Comparison of ENCODE assay signal across 8 cellular contexts in genomic region chr11:93921695-93922468, GRCh38.
A peak's percentile ranks its signal among the peaks of the same experiment; 100 is the strongest.
DNase-seq lines count a peak whose midpoint lies in the region; ATAC-seq and TF ChIP-seq lines count a peak whose summit lies in the region.

No MANE protein-coding gene starts in this region.

- no peaks in the 10 kb centered on the region for H3K79me2 ChIP-seq in parathyroid adenoma

- H3K27ac ChIP-seq in parathyroid adenoma = no peak overlapping the region

- H3K9me3 Mint-ChIP-seq in activated T-cell treated with anti-CD3 and anti-CD28 coated beads, Interleukin-2, amount 50 U/mL, for 4 hours = peaks cover 17% of the 10 kb centered on the region

- TF ChIP-seq CTCF in parathyroid adenoma (IDR thresholded peaks at IDR 0.05) = peak; percentile 11

- no peak overlapping the region for H3K9ac ChIP-seq in parathyroid adenoma

- no peak for ATAC-seq in activated T-cell treated with anti-CD3 and anti-CD28 coated beads, Interleukin-2, amount 50 U/mL, for 4 hours
- ATAC-seq in GM21786 (IDR thresholded peaks at IDR 0.05; ENCODE audit: unreplicated experiment) = peak; percentile 79

- DNase-seq in activated T-cell treated with anti-CD3 and anti-CD28 coated beads for 24 hours (ENCODE audit: low read depth) (peak; percentile 1), MG63 (peak; percentile 17), SHP77 (lab: John Stamatoyannopoulos, UW) (peak; percentile 19 to 61), epidermal melanocyte (ENCODE audit: insufficient read length, low spot score) (peak; percentile 62), mesenteric fat pad (ENCODE audit: low spot score) (no peak)
- DNase-seq in activated T-cell treated with anti-CD3 and anti-CD28 coated beads, Interleukin-2, amount 50 U/mL, for 4 hours = no peak

- H3K4me1 ChIP-seq in parathyroid adenoma = no peaks in the 10 kb centered on the region

- H3K27me3 Mint-ChIP-seq in activated T-cell treated with anti-CD3 and anti-CD28 coated beads, Interleukin-2, amount 50 U/mL, for 4 hours (ENCODE audit: low read depth) = peaks cover 28% of the 10 kb centered on the region

- H3K36me3 Mint-ChIP-seq in activated T-cell treated with anti-CD3 and anti-CD28 coated beads, Interleukin-2, amount 50 U/mL, for 4 hours (ENCODE audit: insufficient read depth) = no peaks in the 10 kb centered on the region

- no peak overlapping the region for H2AFZ ChIP-seq in parathyroid adenoma

- H3K36me3 ChIP-seq in MG63 (no peaks in the 10 kb centered on the region), parathyroid adenoma (ENCODE audit: control insufficient read depth, insufficient read depth, low read length) (no peaks in the 10 kb centered on the region)

- H3K9me3 ChIP-seq in MG63 = peaks cover 3% of the 10 kb centered on the region; the same call in 1 of the 2 replicates
- no peaks in the 10 kb centered on the region for H3K9me3 ChIP-seq in parathyroid adenoma (ENCODE audit: control insufficient read depth, low read length)

- H3K4me3 ChIP-seq in MG63 (no peak overlapping the region), parathyroid adenoma (ENCODE audit: low read depth, low read length) (no peak overlapping the region)

- no peaks in the 10 kb centered on the region for H3K4me1 Mint-ChIP-seq in activated T-cell treated with anti-CD3 and anti-CD28 coated beads, Interleukin-2, amount 50 U/mL, for 4 hours (ENCODE audit: low read depth)

- no peaks in the 10 kb centered on the region for H3K27me3 ChIP-seq in MG63
- no peaks in the 10 kb centered on the region for H3K27me3 ChIP-seq in parathyroid adenoma (ENCODE audit: control insufficient read depth, insufficient read depth, low read length)

- no peak overlapping the region for H3K4me3 Mint-ChIP-seq in activated T-cell treated with anti-CD3 and anti-CD28 coated beads, Interleukin-2, amount 50 U/mL, for 4 hours

- no peak overlapping the region for H3K4me2 ChIP-seq in parathyroid adenoma (ENCODE audit: low read length)

Comparison
In these comparisons a context has a peak if more than half of its experiments do, and no peak if none do; other contexts are left out.
1. DNase-seq: peak in activated T-cell treated with anti-CD3 and anti-CD28 coated beads for 24 hours (single experiment), MG63 (single experiment), SHP77 (2 of 2) and epidermal melanocyte (single experiment); none in activated T-cell treated with anti-CD3 and anti-CD28 coated beads, Interleukin-2, amount 50 U/mL, for 4 hours (single experiment) and mesenteric fat pad (single experiment).